ENCODE assay signal across 31 cellular contexts in the genomic region with DNA sequence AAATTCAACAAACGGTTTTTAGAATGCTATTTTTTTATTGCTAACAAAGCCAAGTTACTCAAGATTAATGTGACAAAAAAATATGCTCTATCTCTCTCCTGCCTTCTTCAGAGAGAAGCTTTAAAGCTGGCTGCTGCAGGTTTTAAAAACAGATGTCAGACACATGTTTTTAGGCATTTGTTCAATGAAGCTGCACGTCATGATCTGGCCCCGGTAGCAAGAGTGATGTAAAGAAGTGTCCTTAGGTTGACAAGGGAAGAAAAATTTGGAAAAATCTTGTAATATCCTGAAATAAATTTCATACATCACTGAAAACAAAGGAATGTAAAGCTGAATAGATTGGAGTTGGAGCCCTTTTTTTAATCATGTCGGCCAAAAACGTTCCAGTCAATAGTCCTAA.
A peak's percentile ranks its signal among the peaks of the same experiment; 100 is the strongest.
DNase-seq lines count a peak whose midpoint lies in the region; ATAC-seq and TF ChIP-seq lines count a peak whose summit lies in the region.
"Had no signal": no experiment of that assay in that cellular context is flagged by ENCODE, and none has a peak within 500 bp of the region (broad histone marks: within the 10 kb centered on the region; RNA-seq: fewer than 3 reads in every experiment).

No MANE protein-coding gene starts in this region.

- no peaks in the 10 kb centered on the region for H3K27me3 Mint-ChIP-seq in mesothelial cell of epicardium (ENCODE audit: low read depth)
- H3K27me3 Mint-ChIP-seq: CD8-positive, alpha-beta memory T cell had no signal

- no peaks in the 10 kb centered on the region for H3K27me3 ChIP-seq in PC-3 (ENCODE audit: low read length)
- H3K27me3 ChIP-seq: BE2C had no signal

- peaks cover 8% of the 10 kb centered on the region for H3K9me3 Mint-ChIP-seq in mesothelial cell of epicardium

- no peak for DNase-seq in Right ventricle myocardium inferior (ENCODE audit: missing footprints)
- DNase-seq in cardiac septum (ENCODE audit: low spot score): no peak
- no peak for DNase-seq in PC-3
- DNase-seq in fibroblast of gingiva (ENCODE audit: low read depth): peak; percentile 8
- DNase-seq in mesothelial cell of epicardium (ENCODE audit: low spot score in 2 of 2, unreplicated experiment in 2 of 2): no peak
- DNase-seq in germinal center (ENCODE audit: low spot score): no peak
- DNase-seq in NCI-H748 (lab: John Stamatoyannopoulos, UW; ENCODE audit: unreplicated experiment): no peak
- DNase-seq in NCI-H526 treated with DMSO at 0.1 percent for 48 hours (lab: John Stamatoyannopoulos, UW): no peak
- DNase-seq: Calu3; CD8-positive, alpha-beta memory T cell; DMS79 treated with DMSO at 0.1 percent for 48 hours; GM23248; H7; Kasumi-1; NCI-H1092 treated with DMSO at 0.1 percent for 48 hours; NCI-H1436; NCI-H187; NCI-H2081 treated with DMSO at 0.1 percent for 48 hours; NCI-H2171 treated with DMSO at 0.1 percent for 48 hours; NCI-H345; NCI-H510A treated with DMSO at 0.1 percent for 48 hours; NCI-H82; NK-92 treated with Interleukin-12 subunit alpha and Interleukin-12 subunit beta, amount 100 ng/mL, for 24 hours; PC-9; SIG-M5 had no signal

- H3K4me3 Mint-ChIP-seq in mesothelial cell of epicardium: no peak overlapping the region
- H3K4me3 Mint-ChIP-seq: CD14-positive monocyte; CD8-positive, alpha-beta memory T cell had no signal

- H3K9me3 ChIP-seq in PC-3 (ENCODE audit: low read length): no peaks in the 10 kb centered on the region
- H3K9me3 ChIP-seq: BE2C had no signal

- no peak for TF ChIP-seq CTCF in PC-3 (conservative IDR thresholded peaks at IDR 0.05; ENCODE audit: low read depth, low read length)
- no peak for TF ChIP-seq CTCF in mesothelial cell of epicardium (IDR thresholded peaks at IDR 0.05; ENCODE audit: unreplicated experiment)

- peaks cover 30% of the 10 kb centered on the region for H3K4me1 Mint-ChIP-seq in mesothelial cell of epicardium
- H3K4me1 Mint-ChIP-seq: CD14-positive monocyte; CD8-positive, alpha-beta memory T cell had no signal

- POLR2A ChIA-PET in PC-3 (lab: Charles Lee; ENCODE audit: unreplicated experiment): no interaction called here

- H3K9me2 ChIP-seq in PC-3 (replicated peaks; ENCODE audit: low read length): no peaks in the 10 kb centered on the region

- no peaks in the 10 kb centered on the region for H3K79me2 ChIP-seq in PC-3 (ENCODE audit: low read length)

- CTCF ChIA-PET in PC-3 (lab: Charles Lee): no interaction called here

- no peaks in the 10 kb centered on the region for H3K36me3 Mint-ChIP-seq in mesothelial cell of epicardium
- H3K36me3 Mint-ChIP-seq: CD14-positive monocyte; CD8-positive, alpha-beta memory T cell had no signal

- H4K20me1 ChIP-seq in PC-3 (ENCODE audit: low read length): no peaks in the 10 kb centered on the region

- peaks cover 38% of the 10 kb centered on the region for H3K4me1 ChIP-seq in PC-3 (ENCODE audit: insufficient read depth, low read length)

- no peak overlapping the region for H2AFZ ChIP-seq in PC-3 (ENCODE audit: low read length)
- H2AFZ ChIP-seq: GM23248, PC-9 had no signal

- BruUV-seq in PC-3 (replicated peaks; lab: Mats Ljungman, UMichigan): no TSS peak

- H3K27ac Mint-ChIP-seq in mesothelial cell of epicardium: peak overlapping the region; percentile 10
- H3K27ac Mint-ChIP-seq: CD14-positive monocyte; CD8-positive, alpha-beta memory T cell had no signal

- intact Hi-C loops in Right ventricle myocardium inferior (cut with DNase I): no loop called here
- intact Hi-C loops in cardiac septum (cut with DNase I): no loop called here
- intact Hi-C loops in PC-3 (cut with micrococcal nuclease): loop anchor here (5.0 to 10.0 kb wide), 3 partner anchors 53 to 312 kb away; no protein-coding TSS in a partner anchor

- ATAC-seq in Right ventricle myocardium inferior: peak; percentile 52
- no peak for ATAC-seq in PC-3
- ATAC-seq: K562 had no signal

- no peak overlapping the region for H3K4me2 ChIP-seq in PC-3 (ENCODE audit: low read length)
- H3K4me2 ChIP-seq: PC-9 had no signal

- H3K27ac ChIP-seq in PC-3 (ENCODE audit: low read length): peak overlapping the region; percentile 98
- H3K27ac ChIP-seq: 22Rv1, GM23248, PC-9, RWPE1, SK-N-MC had no signal

- H3K4me3 ChIP-seq in PC-3 (ENCODE audit: low read length): no peak overlapping the region
- H3K4me3 ChIP-seq: GM23248, K562, PC-9, SK-N-MC had no signal

- H3F3A ChIP-seq in PC-3 (ENCODE audit: low read length, unreplicated experiment): peaks cover 12% of the 10 kb centered on the region

- peak overlapping the region; percentile 65 for H3K9ac ChIP-seq in PC-3 (ENCODE audit: low read length)
- H3K9ac ChIP-seq: GM23248 had no signal

- no peaks in the 10 kb centered on the region for H3K36me3 ChIP-seq in PC-3 (ENCODE audit: low read depth, low read length)
- H3K36me3 ChIP-seq: BE2C had no signal
